In genomic region chr13:77574076-77574475, GRCh38 we compare ENCODE assay signal across 24 cellular contexts. TPM values are rescaled to one million over a fixed set of nuclear protein-coding genes. Genes with fewer than 3 reads are reported as not detected.
A peak's percentile ranks its signal among the peaks of the same experiment; 100 is the strongest.
DNase-seq lines count a peak whose midpoint lies in the region; ATAC-seq and TF ChIP-seq lines count a peak whose summit lies in the region.
"Had no signal": no experiment of that assay in that cellular context is flagged by ENCODE, and none has a peak within 500 bp of the region (broad histone marks: within the 10 kb centered on the region; RNA-seq: fewer than 3 reads in every experiment).

No MANE protein-coding gene starts in this region.

- peak overlapping the region in 6 of 59 donors; percentile 0 to 15 (median 8) for H3K4me3 ChIP-seq in dorsolateral prefrontal cortex
- H3K4me3 ChIP-seq: K562, SJSA1 had no signal

- H3K27me3 ChIP-seq in dorsolateral prefrontal cortex = no peaks in the 10 kb centered on the region
- H3K27me3 ChIP-seq: SJSA1 had no signal

- no peak for TF ChIP-seq CTCF in dorsolateral prefrontal cortex (IDR thresholded peaks at IDR 0.05 in 54 of 56, conservative IDR thresholded peaks at IDR 0.05 in 2 of 56; ENCODE audit: low read depth in 1 of 56, partially characterized antibody in 56 of 56)

- DNase-seq in NCI-H1105 treated with DMSO at 0.1 percent for 48 hours (lab: John Stamatoyannopoulos, UW) = peak; percentile 28
- DNase-seq in NCI-H1105 (lab: John Stamatoyannopoulos, UW) = no peak
- DNase-seq in NCI-H1694 treated with DMSO at 0.1 percent for 48 hours (lab: John Stamatoyannopoulos, UW) = peak; percentile 55
- DNase-seq in dorsolateral prefrontal cortex = peak in 1 of 10 donors; percentile 35
- DNase-seq in putamen (ENCODE audit: low spot score) = peak; percentile 70
- DNase-seq: 8988T, ACHN, Calu3, HCEC 1CT, Kasumi-1, NCI-H1092 treated with DMSO at 0.1 percent for 48 hours, NCI-H146, NCI-H2029 treated with DMSO at 0.1 percent for 48 hours, NCI-H524 treated with DMSO at 0.1 percent for 48 hours, NCI-H82, Right ventricle myocardium superior, RPMI8226 had no signal

- ATAC-seq in GM21367 (IDR thresholded peaks at IDR 0.05; ENCODE audit: unreplicated experiment) (no peak), HG03457 (IDR thresholded peaks at IDR 0.05; ENCODE audit: unreplicated experiment) (no peak), HG02885 (IDR thresholded peaks at IDR 0.05; ENCODE audit: poor library complexity, unreplicated experiment) (no peak)
- ATAC-seq: K562 had no signal

- peak overlapping the region in 42 of 59 donors; percentile 1 to 81 (median 56) for H3K27ac ChIP-seq in dorsolateral prefrontal cortex
- H3K27ac ChIP-seq: SJSA1 had no signal

- intact Hi-C loops in dorsolateral prefrontal cortex (cut with DNase I) = loop anchor here in 1 of 2 donors (10.0 kb wide), 1 partner anchor 249 kb away; the partner anchor contains the start of gene MYCBP2

RNA-seq across cellular contexts. Expression of gene SCEL, which starts 38.6 kb away (rescaled TPM):
- 1 to 10 TPM in 1 of 120 experiments, under 1 TPM in 43, not detected in 76; 0.13 to 1.0 (median 0.25) TPM for total RNA-seq in dorsolateral prefrontal cortex
- total RNA-seq: H1, K562, M059J, Right ventricle myocardium superior, SJSA1 had no signal
